ENCODE assay signal across 21 cellular contexts in genomic region chr16:72763927-72764628, GRCh38.
DNase-seq lines count a peak whose midpoint lies in the region; ATAC-seq and FAIRE-seq lines count a peak whose summit lies in the region.
"Had no signal": no experiment of that assay in that cellular context is flagged by ENCODE, and none has a peak within 500 bp of the region (broad histone marks: within the 10 kb centered on the region; RNA-seq: fewer than 3 reads in every experiment).

No MANE protein-coding gene starts in this region.

- H3K9me3 ChIP-seq in stomach smooth muscle (ENCODE audit: control insufficient read depth in 2 of 2, low read length in 2 of 2), result no peaks in the 10 kb centered on the region
- H3K9me3 ChIP-seq: Caco-2, ovary, transverse colon had no signal

- peak overlapping the region; percentile 50 for H3K27ac ChIP-seq in stomach smooth muscle (ENCODE audit: low read length)
- H3K27ac ChIP-seq: ovary, transverse colon had no signal

- FAIRE-seq in HTR-8/SVneo (lab: Jason Lieb, UNC), result no peak
- FAIRE-seq: A204.1, bronchial epithelial cell had no signal

- no peaks in the 10 kb centered on the region for H3K36me3 ChIP-seq in stomach smooth muscle (ENCODE audit: control insufficient read depth in 2 of 2, insufficient read depth in 2 of 2, low read length in 2 of 2)
- H3K36me3 ChIP-seq: ovary, transverse colon had no signal

- no peak overlapping the region for H3K9ac ChIP-seq in stomach smooth muscle (ENCODE audit: low read length in 2 of 2)

- H3K4me1 ChIP-seq in stomach smooth muscle (ENCODE audit: control insufficient read depth, insufficient read depth, low read length), result peaks cover 7% of the 10 kb centered on the region
- H3K4me1 ChIP-seq: Caco-2, transverse colon had no signal

- H3K27me3 ChIP-seq in stomach smooth muscle (ENCODE audit: control insufficient read depth in 1 of 2, insufficient read depth in 2 of 2, low read length in 2 of 2), result no peaks in the 10 kb centered on the region
- H3K27me3 ChIP-seq: ovary, transverse colon had no signal

- H3K4me3 ChIP-seq in stomach smooth muscle (ENCODE audit: low read length in 2 of 2), result no peak overlapping the region
- H3K4me3 ChIP-seq: ovary, transverse colon had no signal

- DNase-seq in NCI-H1694 treated with DMSO at 0.1 percent for 48 hours (lab: John Stamatoyannopoulos, UW), result peak; percentile 4
- DNase-seq in NCI-H1694 (lab: John Stamatoyannopoulos, UW), result no peak
- peak; percentile 45 for DNase-seq in NCI-H524 treated with DMSO at 0.1 percent for 48 hours (lab: John Stamatoyannopoulos, UW)
- DNase-seq in left kidney (ENCODE audit: low read depth, low spot score), result peak; percentile 64
- DNase-seq in HTR-8/SVneo (ENCODE audit: insufficient read length, low spot score), result no peak
- DNase-seq in HCEC 1CT, result no peak
- DNase-seq: activated CD4-positive, alpha-beta memory T cell treated with anti-CD3 and anti-CD28 coated beads, Interleukin-2, amount 10 ng/mL, durations not matched to agents 7 days and 5 days; activated gamma-delta T cell; activated T-cell treated with anti-CD3 and anti-CD28 coated beads for 4 hours; Caco-2; cortex of kidney; NCI-H1436; NCI-H345; ovary; right cardiac atrium; stimulated activated naive CD8-positive, alpha-beta T cell treated with anti-CD3 and anti-CD28 coated beads, Interleukin-15, amount 100 ng/mL, for 72 hours; transverse colon had no signal

- ATAC-seq in GM21367 (IDR thresholded peaks at IDR 0.05; ENCODE audit: unreplicated experiment), result no peak
- ATAC-seq: right cardiac atrium; stimulated activated naive CD8-positive, alpha-beta T cell treated with anti-CD3 and anti-CD28 coated beads, Interleukin-15, amount 100 ng/mL, for 72 hours had no signal

Comparison
In these comparisons a context has a peak if more than half of its experiments do, and no peak if none do; other contexts are left out.
1. DNase-seq: peak in NCI-H1694 treated with DMSO at 0.1 percent for 48 hours (single experiment), NCI-H524 treated with DMSO at 0.1 percent for 48 hours (single experiment) and left kidney (single experiment); none in NCI-H1694 (single experiment), HTR-8/SVneo (single experiment) and HCEC 1CT (single experiment).